32 cellular contexts compared by ENCODE assay signal in genomic region chr10:565146-565545, GRCh38.
"Had no signal": no experiment of that assay in that cellular context is flagged by ENCODE, and none has a peak within 500 bp of the region (broad histone marks: within the 10 kb centered on the region; RNA-seq: fewer than 3 reads in every experiment).

No MANE protein-coding gene starts in this region.

- H3K9me3 ChIP-seq: SJCRH30 had no signal

- H3K36me3 ChIP-seq: Peyer's patch, SJCRH30 had no signal

- H3K4me3 ChIP-seq: K562, Peyer's patch, SJCRH30, SK-N-MC had no signal

- DNase-seq: Karpas-422, KG1, NCI-H1048, NCI-H1092 treated with DMSO at 0.1 percent for 48 hours, NCI-H1105 treated with DMSO at 0.1 percent for 48 hours, NCI-H1417, NCI-H1436, NCI-H146, NCI-H1694, NCI-H187, NCI-H1930, NCI-H2029 treated with DMSO at 0.1 percent for 48 hours, NCI-H2081 treated with DMSO at 0.1 percent for 48 hours, NCI-H2107, NCI-H2171, NCI-H226, NCI-H446 treated with DMSO at 0.1 percent for 48 hours, NCI-H510A, NCI-H524, NCI-H526, NCI-H69, NCI-H748 treated with DMSO at 0.1 percent for 48 hours, NCI-H82, OCI-M1, PC-3, Peyer's patch, SHP77, SIG-M5, SJCRH30 had no signal

- H3K27ac ChIP-seq: Peyer's patch, RWPE1, SJCRH30, SK-N-MC had no signal

- H3K4me1 ChIP-seq: Peyer's patch, SJCRH30 had no signal

- H3K27me3 ChIP-seq: Peyer's patch, SJCRH30 had no signal
